ENCODE assay signal across 8 cellular contexts in genomic region chr3:28242519-28242918, GRCh38. TPM values are rescaled to one million over a fixed set of nuclear protein-coding genes. Genes with fewer than 3 reads are reported as not detected.
DNase-seq lines count a peak whose midpoint lies in the region; ATAC-seq, FAIRE-seq and TF ChIP-seq lines count a peak whose summit lies in the region.

No MANE protein-coding gene starts in this region.

- peak overlapping the region; percentile 89 to 98 (median 96) for H3K4me3 Mint-ChIP-seq in naive B cell

- TF ChIP-seq CTCF in AG04449 (IDR thresholded peaks at IDR 0.05; ENCODE audit: insufficient read depth, low read length, missing control alignments), result no peak
- no peak for TF ChIP-seq CTCF in bronchial epithelial cell (IDR thresholded peaks at IDR 0.05; ENCODE audit: insufficient read depth, low read length, severe bottlenecking)
- no peak for TF ChIP-seq CTCF in thyroid gland (IDR thresholded peaks at IDR 0.05)

- no peaks in the 10 kb centered on the region for H3K27me3 ChIP-seq in HUES6 (ENCODE audit: control insufficient read depth, insufficient read depth, low read length)
- H3K27me3 ChIP-seq in bronchial epithelial cell (ENCODE audit: control insufficient read depth, insufficient read depth, low read length), result no peaks in the 10 kb centered on the region
- no peaks in the 10 kb centered on the region for H3K27me3 ChIP-seq in thyroid gland

- H3K36me3 Mint-ChIP-seq in naive B cell, result no peaks in the 10 kb centered on the region

- H3K4me1 Mint-ChIP-seq in naive B cell, result peaks cover 30 to 47% (median 35%) of the 10 kb centered on the region in 3 donors

- H3K27ac Mint-ChIP-seq in naive B cell, result peak overlapping the region in 3 of 6 donors; percentile 61 to 69 (median 62)

- H3K9me3 Mint-ChIP-seq in naive B cell, result peaks cover 0 to 2% (median 0%) of the 10 kb centered on the region in 7 donors

- no peak overlapping the region for H3K9ac ChIP-seq in HUES6 (ENCODE audit: low read length)

- CTCF ChIA-PET in AG04449 (lab: Yijun Ruan, JAX), result interaction anchor here (2.3 kb wide), 1 partner anchor 86 kb away, joined by 8 read pairs; no protein-coding TSS in a partner anchor

- WGBS in thyroid gland, 2 donors, result 96 to 97% methylated on average over 3 of the region's 3 CpGs

- H3K27ac ChIP-seq in HUES6 (ENCODE audit: low read depth, low read length) (no peak overlapping the region), thyroid gland (no peak overlapping the region)

- FAIRE-seq in bronchial epithelial cell (lab: Jason Lieb, UNC), result no peak

- H3K36me3 ChIP-seq in HUES6 (ENCODE audit: control insufficient read depth, insufficient read depth, low read length) (no peaks in the 10 kb centered on the region), bronchial epithelial cell (ENCODE audit: control insufficient read depth, insufficient read depth, low read length) (no peaks in the 10 kb centered on the region), thyroid gland (no peaks in the 10 kb centered on the region)

- H3K27me3 Mint-ChIP-seq in naive B cell, result no peaks in the 10 kb centered on the region

- POLR2A ChIA-PET in AG04449 (lab: Yijun Ruan, JAX), result no interaction called here

- no peak for TF ChIP-seq POLR2A in thyroid gland (IDR thresholded peaks at IDR 0.05)

- H3K4me1 ChIP-seq in HUES6 (ENCODE audit: control insufficient read depth, insufficient read depth, low read length), result peaks cover 38% of the 10 kb centered on the region
- peaks cover 8 to 15% of the 10 kb centered on the region in 2 donors for H3K4me1 ChIP-seq in thyroid gland

- no peak for DNase-seq in AG04449 (ENCODE audit: low read depth, low spot score)
- no peak for DNase-seq in bronchial epithelial cell (ENCODE audit: low read depth)
- no peak for DNase-seq in naive B cell
- no peak for DNase-seq in thyroid gland
- DNase-seq in GM19240 (ENCODE audit: insufficient read length, low spot score), result no peak

- no peak for ATAC-seq in naive B cell (ENCODE audit: low read depth in 2 of 2)
- no peak for ATAC-seq in GM21360 (IDR thresholded peaks at IDR 0.05; ENCODE audit: unreplicated experiment)
- ATAC-seq in HG03457 (IDR thresholded peaks at IDR 0.05; ENCODE audit: unreplicated experiment), result no peak

- intact Hi-C loops in thyroid gland (cut with DNase I), result no loop called here

- H3K4me3 ChIP-seq in AG04449 (ENCODE audit: low read depth, low read length) (peak overlapping the region; percentile 88), HUES6 (ENCODE audit: low read depth, low read length) (peak overlapping the region; percentile 79), bronchial epithelial cell (ENCODE audit: low read depth, low read length) (peak overlapping the region; percentile 90), thyroid gland (replicated peaks in 1 of 3) (peak overlapping the region in 1 of 3 donors; percentile 64)

- H3K9me3 ChIP-seq in HUES6 (ENCODE audit: control insufficient read depth, insufficient read depth, low read depth, low read length), result no peaks in the 10 kb centered on the region
- H3K9me3 ChIP-seq in thyroid gland, result no peaks in the 10 kb centered on the region

RNA-seq across cellular contexts. Expression of gene CMC1, which starts 1.1 kb away (rescaled TPM):
- total RNA-seq in bronchial epithelial cell, result 2.4 and 5.8 TPM in 2 replicates
- 10 to 100 TPM; 24.1 to 34.0 (median 27.1) TPM for polyA plus RNA-seq in naive B cell (ENCODE audit: low read depth in 6 of 6)
- 10 to 100 TPM in 2 of 4 donors, 1 to 10 TPM in 2; 3.0 to 22.7 (median 8.3) TPM for total RNA-seq in thyroid gland
